In the genomic region with DNA sequence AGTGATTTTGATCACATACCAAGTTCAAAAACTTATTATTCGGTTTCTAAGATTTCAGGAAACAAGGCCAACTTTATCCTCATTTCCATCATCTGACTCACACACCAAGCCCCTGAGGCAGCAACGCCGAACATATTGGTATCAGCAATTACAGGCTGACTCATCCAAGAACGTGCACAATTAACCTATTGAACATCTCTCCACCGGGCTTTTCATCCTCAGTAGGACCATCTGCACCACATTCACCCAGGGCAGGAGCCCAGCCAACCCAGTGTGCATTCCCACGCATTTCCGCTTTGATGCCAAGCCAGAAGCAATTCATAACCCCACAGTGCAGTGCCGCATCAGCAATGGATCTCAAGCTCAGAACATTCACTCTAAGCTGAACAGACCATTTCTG, we compare ENCODE assay signal across 10 cellular contexts. TPM values are rescaled to one million over a fixed set of nuclear protein-coding genes. Genes with fewer than 3 reads are reported as not detected.
DNase-seq lines count a peak whose midpoint lies in the region; ATAC-seq and TF ChIP-seq lines count a peak whose summit lies in the region.
"Had no signal": no experiment of that assay in that cellular context is flagged by ENCODE, and none has a peak within 500 bp of the region (broad histone marks: within the 10 kb centered on the region; RNA-seq: fewer than 3 reads in every experiment).

No MANE protein-coding gene starts in this region.

- peaks cover 6% of the 10 kb centered on the region for H3K4me1 ChIP-seq in vagina

- no peaks in the 10 kb centered on the region for H3K36me3 ChIP-seq in vagina

- POLR2A ChIA-PET in T-cell (lab: Charles Lee) = no interaction called here

- H3K27me3 ChIP-seq in vagina = no peaks in the 10 kb centered on the region

- CTCF ChIA-PET in T-cell (lab: Charles Lee) = no interaction called here

- H3K4me3 Mint-ChIP-seq in chondrocyte (ENCODE audit: unreplicated experiment) = peak overlapping the region; percentile 2
- peak overlapping the region; percentile 3 for H3K4me3 Mint-ChIP-seq in osteocyte (ENCODE audit: unreplicated experiment)
- no peak overlapping the region for H3K4me3 Mint-ChIP-seq in T-cell

- ATAC-seq in HG03469 (IDR thresholded peaks at IDR 0.05; ENCODE audit: unreplicated experiment) (no peak), T-cell (replicated peaks in 1 of 4) (no peak), GM18861 (IDR thresholded peaks at IDR 0.05; ENCODE audit: unreplicated experiment) (no peak)

- TF ChIP-seq POLR2A in vagina (IDR thresholded peaks at IDR 0.05) = no peak

- DNase-seq in ELR (ENCODE audit: low read depth) (peak; percentile 100), NCI-H446 (lab: John Stamatoyannopoulos, UW) (peak; percentile 65 to 92), chondrocyte (ENCODE audit: low spot score) (no peak), osteocyte (ENCODE audit: extremely low spot score, unreplicated experiment) (no peak), vagina (ENCODE audit: extremely low spot score in 2 of 2) (no peak), T-cell (no peak)
- DNase-seq: NCI-H1105 treated with DMSO at 0.1 percent for 48 hours had no signal

- H3K9me3 Mint-ChIP-seq in chondrocyte (ENCODE audit: low read depth) (peaks cover 3% of the 10 kb centered on the region), osteocyte (ENCODE audit: unreplicated experiment) (peaks cover 5% of the 10 kb centered on the region), T-cell (peaks cover 0 to 2% (median 0%) of the 10 kb centered on the region in 3 donors)

- peaks cover 24% of the 10 kb centered on the region for H3K4me1 Mint-ChIP-seq in chondrocyte (ENCODE audit: low read depth)
- H3K4me1 Mint-ChIP-seq in osteocyte (ENCODE audit: unreplicated experiment) = peaks cover 37% of the 10 kb centered on the region
- H3K4me1 Mint-ChIP-seq in T-cell = no peaks in the 10 kb centered on the region

- intact Hi-C loops in vagina (cut with DNase I) = no loop called here

- no peaks in the 10 kb centered on the region for H3K9me3 ChIP-seq in vagina

- H3K36me3 Mint-ChIP-seq in chondrocyte (ENCODE audit: low read depth) (no peaks in the 10 kb centered on the region), osteocyte (ENCODE audit: unreplicated experiment) (no peaks in the 10 kb centered on the region), T-cell (no peaks in the 10 kb centered on the region)

- no peak overlapping the region for H3K4me3 ChIP-seq in vagina

- no peak overlapping the region for H3K27ac ChIP-seq in vagina
- H3K27ac ChIP-seq: VCaP had no signal

- TF ChIP-seq CTCF in chondrocyte (IDR thresholded peaks at IDR 0.05) (no peak), osteocyte (IDR thresholded peaks at IDR 0.05) (no peak), vagina (IDR thresholded peaks at IDR 0.05) (no peak)

- peak overlapping the region; percentile 34 for H3K27ac Mint-ChIP-seq in chondrocyte (ENCODE audit: unreplicated experiment)
- peak overlapping the region; percentile 52 for H3K27ac Mint-ChIP-seq in osteocyte (ENCODE audit: unreplicated experiment)
- H3K27ac Mint-ChIP-seq in T-cell = no peak overlapping the region

- H3K27me3 Mint-ChIP-seq in chondrocyte (ENCODE audit: low read depth) (no peaks in the 10 kb centered on the region), osteocyte (ENCODE audit: unreplicated experiment) (no peaks in the 10 kb centered on the region), T-cell (peaks cover 0 to 9% of the 10 kb centered on the region in 2 donors)

RNA-seq across cellular contexts. Expression of a gene that starts 52.9 kb away (rescaled TPM):
- total RNA-seq in chondrocyte (48.4 to 82.1 TPM (median 81.6 TPM) in 3 replicates), osteocyte (132 and 134 TPM in 2 replicates), vagina (13.3 TPM), T-cell (not detected)

Comparison
In these comparisons a context has a peak if more than half of its experiments do, and no peak if none do; other contexts are left out.
1. DNase-seq: peak in ELR (single experiment) and NCI-H446 (2 of 2); none in chondrocyte (single experiment), osteocyte (single experiment), vagina (0 of 2) and T-cell (0 of 34).
2. H3K27ac Mint-ChIP-seq: peak in chondrocyte (single experiment) and osteocyte (single experiment); none in T-cell (0 of 2).
3. H3K4me3 Mint-ChIP-seq: peak in chondrocyte (single experiment) and osteocyte (single experiment); none in T-cell (0 of 3).
4. RNA of a gene that starts 52.9 kb away (total RNA-seq): 132 to 134 TPM in osteocyte, 48.4 to 82.1 TPM in chondrocyte and 13.3 TPM in vagina (single experiment); not detected in T-cell; every median in the first group is over 10 times any median in the second.